ENCODE assay signal across 23 cellular contexts in genomic region chr10:122638106-122638505, GRCh38.
"Had no signal": no experiment of that assay in that cellular context is flagged by ENCODE, and none has a peak within 500 bp of the region (broad histone marks: within the 10 kb centered on the region; RNA-seq: fewer than 3 reads in every experiment).

No MANE protein-coding gene starts in this region.

- H3K36me3 ChIP-seq: adrenal gland, WERI-Rb-1 had no signal

- H3K9me3 ChIP-seq: adrenal gland had no signal

- H3K27me3 ChIP-seq: adrenal gland had no signal

- H3K27ac ChIP-seq: adrenal gland, KMS-11, PC-9, WERI-Rb-1 had no signal

- DNase-seq: activated CD4-positive, alpha-beta T cell treated with anti-CD3 and anti-CD28 coated beads for 1 hour; activated CD4-positive, alpha-beta T cell treated with anti-CD3 and anti-CD28 coated beads for 48 hours; activated CD4-positive, CD25-positive, alpha-beta regulatory T cell; activated CD8-positive, alpha-beta T cell treated with anti-CD3 and anti-CD28 coated beads for 36 hours; activated gamma-delta T cell treated with Interleukin-2 at 50 U/mL for 16 hours; activated naive CD4-positive, alpha-beta T cell treated with anti-CD3 and anti-CD28 coated beads for 36 hours; activated T-cell treated with anti-CD3 and anti-CD28 coated beads, Interleukin-2, amount 50 U/mL, for 1 hour; activated T-cell treated with anti-CD3 and anti-CD28 coated beads, Interleukin-2, amount 50 U/mL, for 72 hours; NCI-H1417; NCI-H146; NCI-H187; NCI-H2081; NCI-H226; NCI-H524 treated with DMSO at 0.1 percent for 48 hours; NK-92 treated with Interleukin-12 subunit alpha and Interleukin-12 subunit beta, amount 100 ng/mL, for 24 hours; PC-9; SW 1271; T-helper 1 cell; T-helper 2 cell; T-helper 9 cell; WERI-Rb-1 had no signal

- H3K4me1 ChIP-seq: adrenal gland had no signal

- H3K4me3 ChIP-seq: adrenal gland, PC-9 had no signal
